Comparison of ENCODE assay signal across 19 cellular contexts in genomic region chr18:6755107-6755506, GRCh38. TPM values are rescaled to one million over a fixed set of nuclear protein-coding genes. Genes with fewer than 3 reads are reported as not detected.
"Had no signal": no experiment of that assay in that cellular context is flagged by ENCODE, and none has a peak within 500 bp of the region (broad histone marks: within the 10 kb centered on the region; RNA-seq: fewer than 3 reads in every experiment).

No MANE protein-coding gene starts in this region.

- H3K4me1 Mint-ChIP-seq: activated T-helper 17 cell treated with anti-CD3 and anti-CD28 coated beads, Interleukin-2, amount 50 U/mL, for 72 hours; central memory CD8-positive, alpha-beta T cell; stimulated activated effector memory CD8-positive, alpha-beta T cell treated with anti-CD3 and anti-CD28 coated beads, Interleukin-12 subunit alpha, Interleukin-12 subunit beta, amount 100 ng/mL, for 72 hours had no signal

- H3K27ac ChIP-seq: brain microvascular endothelial cell, gastroesophageal sphincter, neutrophil, tibial artery had no signal

- H3K27me3 ChIP-seq: brain microvascular endothelial cell, gastroesophageal sphincter, neutrophil, tibial artery had no signal

- H3K4me1 ChIP-seq: tibial artery had no signal

- H3K9me3 Mint-ChIP-seq: activated T-helper 17 cell treated with anti-CD3 and anti-CD28 coated beads, Interleukin-2, amount 50 U/mL, for 72 hours; T-helper 2 cell treated with Interferon-gamma antibody and Interleukin-4, amounts not matched to agents 5 μg/mL and 100 μg/mL, for 36 hours had no signal

- DNase-seq: activated CD4-positive, alpha-beta T cell treated with anti-CD3 and anti-CD28 coated beads, Interleukin-2, amount 50 U/mL, for 1 hour; activated naive CD4-positive, alpha-beta T cell treated with Interleukin-2 at 50 U/mL for 16 hours; anterior cingulate cortex; brain microvascular endothelial cell; cortex of kidney; effector CD8-positive, alpha-beta T cell; mucosa of descending colon; naive thymus-derived CD4-positive, alpha-beta T cell; posterior cingulate gyrus; retina; tibial artery had no signal

- H3K9me3 ChIP-seq: mucosa of descending colon, neutrophil, tibial artery had no signal

- H3K27me3 Mint-ChIP-seq: activated T-helper 17 cell treated with anti-CD3 and anti-CD28 coated beads, Interleukin-2, amount 50 U/mL, for 72 hours; central memory CD8-positive, alpha-beta T cell had no signal

- H3K36me3 ChIP-seq: brain microvascular endothelial cell, gastroesophageal sphincter, neutrophil, tibial artery had no signal

- H3K4me3 ChIP-seq: gastroesophageal sphincter, lung, mucosa of descending colon, tibial artery had no signal

- H3K36me3 Mint-ChIP-seq: stimulated activated effector memory CD8-positive, alpha-beta T cell treated with anti-CD3 and anti-CD28 coated beads, Interleukin-12 subunit alpha, Interleukin-12 subunit beta, amount 100 ng/mL, for 72 hours had no signal

- H3K4me3 Mint-ChIP-seq: activated T-helper 17 cell treated with anti-CD3 and anti-CD28 coated beads, Interleukin-2, amount 50 U/mL, for 72 hours; central memory CD8-positive, alpha-beta T cell; naive thymus-derived CD4-positive, alpha-beta T cell; stimulated activated effector memory CD8-positive, alpha-beta T cell treated with anti-CD3 and anti-CD28 coated beads, Interleukin-12 subunit alpha, Interleukin-12 subunit beta, amount 100 ng/mL, for 72 hours; T-helper 2 cell treated with Interferon-gamma antibody and Interleukin-4, amounts not matched to agents 5 μg/mL and 100 μg/mL, for 36 hours had no signal

- H3K27ac Mint-ChIP-seq: activated T-helper 17 cell treated with anti-CD3 and anti-CD28 coated beads, Interleukin-2, amount 50 U/mL, for 72 hours; naive thymus-derived CD4-positive, alpha-beta T cell; stimulated activated effector memory CD8-positive, alpha-beta T cell treated with anti-CD3 and anti-CD28 coated beads, Interleukin-12 subunit alpha, Interleukin-12 subunit beta, amount 100 ng/mL, for 72 hours; T-helper 2 cell treated with Interferon-gamma antibody and Interleukin-4, amounts not matched to agents 5 μg/mL and 100 μg/mL, for 36 hours had no signal

- ATAC-seq: activated T-helper 17 cell treated with anti-CD3 and anti-CD28 coated beads, Interleukin-2, amount 50 U/mL, for 72 hours; gastroesophageal sphincter; mucosa of descending colon; naive thymus-derived CD4-positive, alpha-beta T cell; stimulated activated effector memory CD8-positive, alpha-beta T cell treated with anti-CD3 and anti-CD28 coated beads, Interleukin-12 subunit alpha, Interleukin-12 subunit beta, amount 100 ng/mL, for 72 hours had no signal

RNA-seq across cellular contexts. Expression of gene ARHGAP28, which starts 25.6 kb away (rescaled TPM):
- total RNA-seq: activated CD8-positive, alpha-beta memory T cell treated with anti-CD3 and anti-CD28 coated beads for 36 hours; activated T-helper 17 cell treated with anti-CD3 and anti-CD28 coated beads, Interleukin-2, amount 50 U/mL, for 72 hours; naive thymus-derived CD4-positive, alpha-beta T cell had no signal
